ENCODE assay signal across 35 cellular contexts in the genomic region with DNA sequence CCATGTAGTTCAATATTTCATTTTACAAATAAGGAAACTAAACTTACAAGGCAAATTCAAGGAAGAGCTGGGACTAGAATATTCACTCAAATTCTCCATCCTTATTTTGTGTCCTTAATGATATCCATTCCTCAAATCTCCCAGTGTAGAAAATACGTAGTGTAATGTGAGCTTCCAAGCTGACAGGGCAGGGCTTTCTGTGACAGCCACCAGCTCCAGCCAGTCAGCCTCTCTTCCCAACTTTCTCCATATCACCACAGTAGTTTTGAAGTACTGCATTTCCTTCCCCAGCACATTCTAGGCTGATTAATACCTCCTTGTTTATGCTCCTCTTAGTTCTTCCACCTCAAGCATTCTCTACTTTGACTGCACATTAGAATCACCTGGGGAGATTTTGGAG.
"Had no signal": no experiment of that assay in that cellular context is flagged by ENCODE, and none has a peak within 500 bp of the region (broad histone marks: within the 10 kb centered on the region; RNA-seq: fewer than 3 reads in every experiment).

No MANE protein-coding gene starts in this region.

- H3K27ac Mint-ChIP-seq: activated CD4-positive, alpha-beta memory T cell treated with anti-CD3 and anti-CD28 coated beads for 36 hours; activated CD4-positive, alpha-beta T cell treated with anti-CD3 and anti-CD28 coated beads for 36 hours; activated CD4-positive, alpha-beta T cell treated with anti-CD3 and anti-CD28 coated beads, Interleukin-2, amount 10 ng/mL, durations not matched to agents 24 days and 14 days; activated CD8-positive, alpha-beta memory T cell treated with anti-CD3 and anti-CD28 coated beads, Interleukin-2, amount 10 ng/mL, durations not matched to agents 7 days and 5 days; activated CD8-positive, alpha-beta T cell treated with anti-CD3 and anti-CD28 coated beads, Interleukin-2, amount 10 ng/mL, durations not matched to agents 7 days and 5 days; activated naive CD4-positive, alpha-beta T cell treated with anti-CD3 and anti-CD28 coated beads for 36 hours; activated naive CD4-positive, alpha-beta T cell treated with anti-CD3 and anti-CD28 coated beads, Interleukin-2, amount 50 U/mL, for 24 hours; activated naive CD8-positive, alpha-beta T cell treated with anti-CD3 and anti-CD28 coated beads for 36 hours; activated naive CD8-positive, alpha-beta T cell treated with anti-CD3 and anti-CD28 coated beads, Interleukin-2, amount 50 U/mL, for 24 hours; activated T-helper 1 cell treated with anti-CD3 and anti-CD28 coated beads, Interleukin-12 subunit alpha, Interleukin-12 subunit beta, Interleukin-2, Interleukin-4 antibody, amounts not matched to agents 30 ng/mL and 10 ng/mL and 1 ng/mL, durations not matched to agents 14 hours and 24 hours and 36 hours; activated T-helper 2 cell treated with anti-CD3 and anti-CD28 coated beads, Interferon-gamma antibody, Interleukin-2, Interleukin-4, amounts not matched to agents 10 μg/mL and 5 μg/mL and 100 μg/mL, durations not matched to agents 14 hours and 24 hours and 36 hours; effector memory CD8-positive, alpha-beta T cell; T-helper 17 cell; T-helper 2 cell treated with Interferon-gamma antibody and Interleukin-4, amounts not matched to agents 5 μg/mL and 100 μg/mL, for 36 hours had no signal

- H3K4me3 Mint-ChIP-seq: activated CD4-positive, alpha-beta memory T cell treated with anti-CD3 and anti-CD28 coated beads for 36 hours; activated CD4-positive, alpha-beta T cell treated with anti-CD3 and anti-CD28 coated beads for 36 hours; activated CD4-positive, alpha-beta T cell treated with anti-CD3 and anti-CD28 coated beads, Interleukin-2, amount 10 ng/mL, durations not matched to agents 24 days and 14 days; activated CD8-positive, alpha-beta memory T cell treated with anti-CD3 and anti-CD28 coated beads, Interleukin-2, amount 10 ng/mL, durations not matched to agents 7 days and 5 days; activated CD8-positive, alpha-beta T cell treated with anti-CD3 and anti-CD28 coated beads, Interleukin-2, amount 10 ng/mL, durations not matched to agents 7 days and 5 days; activated naive CD4-positive, alpha-beta T cell treated with anti-CD3 and anti-CD28 coated beads for 36 hours; activated naive CD4-positive, alpha-beta T cell treated with anti-CD3 and anti-CD28 coated beads, Interleukin-2, amount 50 U/mL, for 24 hours; activated naive CD8-positive, alpha-beta T cell treated with anti-CD3 and anti-CD28 coated beads for 36 hours; activated naive CD8-positive, alpha-beta T cell treated with anti-CD3 and anti-CD28 coated beads, Interleukin-2, amount 50 U/mL, for 24 hours; activated T-helper 1 cell treated with anti-CD3 and anti-CD28 coated beads, Interleukin-12 subunit alpha, Interleukin-12 subunit beta, Interleukin-2, Interleukin-4 antibody, amounts not matched to agents 30 ng/mL and 10 ng/mL and 1 ng/mL, durations not matched to agents 14 hours and 24 hours and 36 hours; effector memory CD8-positive, alpha-beta T cell; T-helper 17 cell; T-helper 2 cell treated with Interferon-gamma antibody and Interleukin-4, amounts not matched to agents 5 μg/mL and 100 μg/mL, for 36 hours had no signal

- H3K36me3 ChIP-seq: adrenal gland, esophagus muscularis mucosa, gastrocnemius medialis, WERI-Rb-1 had no signal

- H3K4me1 Mint-ChIP-seq: activated CD4-positive, alpha-beta T cell treated with anti-CD3 and anti-CD28 coated beads for 36 hours; activated CD4-positive, alpha-beta T cell treated with anti-CD3 and anti-CD28 coated beads, Interleukin-2, amount 10 ng/mL, durations not matched to agents 24 days and 14 days; activated CD8-positive, alpha-beta memory T cell treated with anti-CD3 and anti-CD28 coated beads, Interleukin-2, amount 10 ng/mL, durations not matched to agents 7 days and 5 days; activated naive CD4-positive, alpha-beta T cell treated with anti-CD3 and anti-CD28 coated beads, Interleukin-2, amount 50 U/mL, for 24 hours; activated naive CD8-positive, alpha-beta T cell treated with anti-CD3 and anti-CD28 coated beads for 36 hours; activated naive CD8-positive, alpha-beta T cell treated with anti-CD3 and anti-CD28 coated beads, Interleukin-2, amount 50 U/mL, for 24 hours; T-helper 17 cell had no signal

- H3K4me1 ChIP-seq: adrenal gland, body of pancreas, esophagus muscularis mucosa, foreskin keratinocyte, gastrocnemius medialis had no signal

- H3K4me3 ChIP-seq: adrenal gland, body of pancreas, esophagus muscularis mucosa, gastrocnemius medialis had no signal

- H3K27ac ChIP-seq: adrenal gland, body of pancreas, esophagus muscularis mucosa, foreskin keratinocyte, gastrocnemius medialis, WERI-Rb-1 had no signal

- H3K9me3 Mint-ChIP-seq: activated CD4-positive, alpha-beta memory T cell treated with anti-CD3 and anti-CD28 coated beads for 36 hours; activated CD4-positive, alpha-beta T cell treated with anti-CD3 and anti-CD28 coated beads, Interleukin-2, amount 10 ng/mL, durations not matched to agents 24 days and 14 days; activated naive CD4-positive, alpha-beta T cell treated with anti-CD3 and anti-CD28 coated beads for 36 hours; activated naive CD4-positive, alpha-beta T cell treated with anti-CD3 and anti-CD28 coated beads, Interleukin-2, amount 50 U/mL, for 24 hours; activated naive CD8-positive, alpha-beta T cell treated with anti-CD3 and anti-CD28 coated beads for 36 hours; activated naive CD8-positive, alpha-beta T cell treated with anti-CD3 and anti-CD28 coated beads, Interleukin-2, amount 50 U/mL, for 24 hours; activated T-helper 1 cell treated with anti-CD3 and anti-CD28 coated beads, Interleukin-12 subunit alpha, Interleukin-12 subunit beta, Interleukin-2, Interleukin-4 antibody, amounts not matched to agents 30 ng/mL and 10 ng/mL and 1 ng/mL, durations not matched to agents 14 hours and 24 hours and 36 hours; activated T-helper 2 cell treated with anti-CD3 and anti-CD28 coated beads, Interferon-gamma antibody, Interleukin-2, Interleukin-4, amounts not matched to agents 10 μg/mL and 5 μg/mL and 100 μg/mL, durations not matched to agents 14 hours and 24 hours and 36 hours; effector memory CD8-positive, alpha-beta T cell; T-helper 2 cell treated with Interferon-gamma antibody and Interleukin-4, amounts not matched to agents 5 μg/mL and 100 μg/mL, for 36 hours had no signal

- H3K36me3 Mint-ChIP-seq: activated CD4-positive, alpha-beta memory T cell treated with anti-CD3 and anti-CD28 coated beads for 36 hours; activated CD8-positive, alpha-beta memory T cell treated with anti-CD3 and anti-CD28 coated beads, Interleukin-2, amount 10 ng/mL, durations not matched to agents 7 days and 5 days; activated naive CD4-positive, alpha-beta T cell treated with anti-CD3 and anti-CD28 coated beads, Interleukin-2, amount 50 U/mL, for 24 hours; activated naive CD8-positive, alpha-beta T cell treated with anti-CD3 and anti-CD28 coated beads for 36 hours had no signal

- ATAC-seq: activated CD4-positive, alpha-beta T cell treated with anti-CD3 and anti-CD28 coated beads for 36 hours; activated CD8-positive, alpha-beta memory T cell treated with anti-CD3 and anti-CD28 coated beads, Interleukin-2, amount 10 ng/mL, durations not matched to agents 7 days and 5 days; activated CD8-positive, alpha-beta T cell treated with anti-CD3 and anti-CD28 coated beads, Interleukin-2, amount 10 ng/mL, durations not matched to agents 7 days and 5 days; activated naive CD8-positive, alpha-beta T cell treated with anti-CD3 and anti-CD28 coated beads, Interleukin-2, amount 50 U/mL, for 24 hours; body of pancreas; effector memory CD8-positive, alpha-beta T cell; foreskin keratinocyte; gastrocnemius medialis; T-helper 17 cell had no signal

- H3K9me3 ChIP-seq: adrenal gland, body of pancreas, esophagus muscularis mucosa, gastrocnemius medialis had no signal

- H3K27me3 Mint-ChIP-seq: activated CD4-positive, alpha-beta memory T cell treated with anti-CD3 and anti-CD28 coated beads for 36 hours; activated CD4-positive, alpha-beta T cell treated with anti-CD3 and anti-CD28 coated beads, Interleukin-2, amount 10 ng/mL, durations not matched to agents 24 days and 14 days; activated naive CD8-positive, alpha-beta T cell treated with anti-CD3 and anti-CD28 coated beads for 36 hours had no signal

- DNase-seq: activated CD4-positive, alpha-beta memory T cell treated with anti-CD3 and anti-CD28 coated beads for 36 hours; activated CD4-positive, alpha-beta T cell treated with anti-CD3 and anti-CD28 coated beads for 36 hours; activated CD4-positive, alpha-beta T cell treated with anti-CD3 and anti-CD28 coated beads, Interleukin-2, amount 10 ng/mL, durations not matched to agents 24 days and 14 days; activated CD4-positive, CD25-positive, alpha-beta regulatory T cell; activated CD4-positive, CD25-positive, alpha-beta regulatory T cell treated with anti-CD3 and anti-CD28 coated beads, Interleukin-2, amount 50 U/mL, for 72 hours; activated CD8-positive, alpha-beta memory T cell treated with anti-CD3 and anti-CD28 coated beads, Interleukin-2, amount 10 ng/mL, durations not matched to agents 7 days and 5 days; activated CD8-positive, alpha-beta memory T cell treated with anti-CD3 and anti-CD28 coated beads, Interleukin-2, amount 50 U/mL, for 4 hours; activated CD8-positive, alpha-beta T cell treated with anti-CD3 and anti-CD28 coated beads, Interleukin-2, amount 10 ng/mL, durations not matched to agents 7 days and 5 days; activated effector memory CD4-positive, alpha-beta T cell treated with anti-CD3 and anti-CD28 coated beads, Interleukin-2, amount 50 U/mL, for 16 hours; activated naive CD4-positive, alpha-beta T cell treated with anti-CD3 and anti-CD28 coated beads for 36 hours; activated naive CD8-positive, alpha-beta T cell treated with anti-CD3 and anti-CD28 coated beads for 36 hours; activated naive CD8-positive, alpha-beta T cell treated with anti-CD3 and anti-CD28 coated beads, Interleukin-2, amount 50 U/mL, for 24 hours; activated T-cell treated with anti-CD3 and anti-CD28 coated beads, Interleukin-2, amount 50 U/mL, for 1 hour; activated T-cell treated with anti-CD3 and anti-CD28 coated beads, Interleukin-2, amount 50 U/mL, for 48 hours; adrenal gland; amygdala; aorta; body of pancreas; caudate nucleus; cortex of kidney; dermis blood vessel endothelial cell; effector CD4-positive, alpha-beta T cell; effector memory CD8-positive, alpha-beta T cell; erythroblast; foreskin keratinocyte; gastrocnemius medialis; T-helper 1 cell; T-helper 17 cell; T1000; WERI-Rb-1 had no signal

- H3K27me3 ChIP-seq: adrenal gland, body of pancreas, esophagus muscularis mucosa, foreskin keratinocyte, gastrocnemius medialis had no signal
